13 cellular contexts compared by ENCODE assay signal in the genomic region with DNA sequence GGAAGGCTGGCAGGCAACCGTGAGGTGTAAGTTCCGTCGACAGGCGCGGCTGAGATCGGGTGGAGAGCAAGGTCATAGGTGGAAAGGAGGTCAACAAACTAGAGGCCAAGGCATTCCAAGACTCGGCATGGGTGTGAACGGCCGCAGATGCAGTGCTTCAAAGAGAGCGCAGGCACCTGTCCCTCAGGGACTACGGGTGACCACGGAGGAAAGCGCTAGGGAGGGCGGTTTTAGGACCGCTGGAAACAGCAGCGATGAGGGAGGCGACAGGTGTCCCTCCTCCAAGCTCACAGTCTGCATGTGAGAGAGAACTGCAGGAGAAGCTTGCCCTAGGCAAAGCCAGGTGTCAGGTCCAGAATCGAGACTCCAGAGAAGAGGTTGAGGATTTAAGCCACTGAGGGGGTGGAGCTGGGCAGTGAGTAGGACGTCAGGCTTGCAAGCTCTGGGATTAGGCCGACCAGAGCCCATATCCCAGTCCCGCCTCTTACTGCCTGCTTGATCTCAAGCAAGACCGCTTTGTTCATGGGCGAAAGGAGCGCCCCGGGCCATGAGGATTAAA. TPM values are rescaled to one million over a fixed set of nuclear protein-coding genes. Genes with fewer than 3 reads are reported as not detected.
DNase-seq lines count a peak whose midpoint lies in the region; ATAC-seq, FAIRE-seq and TF ChIP-seq lines count a peak whose summit lies in the region.
"Had no signal": no experiment of that assay in that cellular context is flagged by ENCODE, and none has a peak within 500 bp of the region (broad histone marks: within the 10 kb centered on the region; RNA-seq: fewer than 3 reads in every experiment).

No MANE protein-coding gene starts in this region.

- DNase-seq in Caco-2: no peak
- DNase-seq in HFFc6: no peak
- no peak for DNase-seq in endothelial cell (ENCODE audit: low spot score)
- no peak for DNase-seq in mesothelial cell of epicardium (ENCODE audit: low spot score in 2 of 2, unreplicated experiment in 2 of 2)
- DNase-seq in NCI-H2107 treated with DMSO at 0.1 percent for 48 hours (lab: John Stamatoyannopoulos, UW; ENCODE audit: unreplicated experiment): no peak
- DNase-seq in RCC 7860 (ENCODE audit: low spot score): no peak
- DNase-seq in HuH-7 (ENCODE audit: low spot score): no peak
- DNase-seq: GDM1, HCEC 1CT, substantia nigra had no signal

- H3K36me3 ChIP-seq in Caco-2 (ENCODE audit: control insufficient read depth, insufficient read depth, low read length): no peaks in the 10 kb centered on the region

- ATAC-seq in HG02623 (IDR thresholded peaks at IDR 0.05; ENCODE audit: unreplicated experiment): no peak

- CTCF ChIA-PET in Caco-2 (lab: Charles Lee): interaction anchor here (0.6 to 1.9 kb wide), 3 partner anchors 29 to 63 kb away, joined by 3 to 5 read pairs (median 5); a partner anchor contains a TSS

- FAIRE-seq in RCC 7860 (lab: Jason Lieb, UNC): no peak
- FAIRE-seq: GM18507 had no signal

- peak overlapping the region; percentile 74 for H3K4me3 Mint-ChIP-seq in Caco-2 (ENCODE audit: unreplicated experiment)
- H3K4me3 Mint-ChIP-seq in HFFc6: peak overlapping the region; percentile 63
- H3K4me3 Mint-ChIP-seq in endothelial cell (ENCODE audit: unreplicated experiment): peak overlapping the region; percentile 78
- peak overlapping the region; percentile 43 for H3K4me3 Mint-ChIP-seq in mesothelial cell of epicardium

- H3K9me3 Mint-ChIP-seq in Caco-2 (ENCODE audit: unreplicated experiment): no peaks in the 10 kb centered on the region
- peaks cover 12% of the 10 kb centered on the region; the same call in 1 of the 2 replicates for H3K9me3 Mint-ChIP-seq in HFFc6
- H3K9me3 Mint-ChIP-seq in endothelial cell (ENCODE audit: unreplicated experiment): peaks cover 6% of the 10 kb centered on the region
- no peaks in the 10 kb centered on the region for H3K9me3 Mint-ChIP-seq in mesothelial cell of epicardium

- intact Hi-C loops in Caco-2 (cut with micrococcal nuclease; ENCODE audit: unreplicated experiment): no loop called here

- H3K27me3 Mint-ChIP-seq in Caco-2 (ENCODE audit: insufficient read depth, unreplicated experiment) (peaks cover 14% of the 10 kb centered on the region), HFFc6 (ENCODE audit: insufficient read depth) (peaks cover 56% of the 10 kb centered on the region), endothelial cell (ENCODE audit: unreplicated experiment) (peaks cover 26% of the 10 kb centered on the region), mesothelial cell of epicardium (ENCODE audit: low read depth) (peaks cover 77% of the 10 kb centered on the region)

- H3K27ac Mint-ChIP-seq in Caco-2 (ENCODE audit: unreplicated experiment) (no peak overlapping the region), HFFc6 (no peak overlapping the region; the same call in 1 of the 2 replicates), endothelial cell (ENCODE audit: unreplicated experiment) (no peak overlapping the region), mesothelial cell of epicardium (no peak overlapping the region)

- no peak overlapping the region for H3K4me3 ChIP-seq in Caco-2 (ENCODE audit: low read depth, low read length)
- H3K4me3 ChIP-seq: skin epidermis had no signal

- H3K9me3 ChIP-seq in Caco-2: no peaks in the 10 kb centered on the region

- TF ChIP-seq CTCF in Caco-2 (IDR thresholded peaks at IDR 0.05; ENCODE audit: insufficient read depth in 1 of 2, low read depth in 1 of 2, low read length in 1 of 2, severe bottlenecking in 1 of 2, unreplicated experiment in 1 of 2): no peak
- no peak for TF ChIP-seq CTCF in HFFc6 (IDR thresholded peaks at IDR 0.05)
- TF ChIP-seq CTCF in endothelial cell (IDR thresholded peaks at IDR 0.05; ENCODE audit: unreplicated experiment): no peak
- no peak for TF ChIP-seq CTCF in mesothelial cell of epicardium (IDR thresholded peaks at IDR 0.05; ENCODE audit: unreplicated experiment)

- H3K4me1 ChIP-seq in Caco-2: 0 out of 2 replicates have a peak, but pooled peaks cover 3% of the 10 kb centered on the region

- POLR2A ChIA-PET in Caco-2 (lab: Charles Lee): no interaction called here

- no peaks in the 10 kb centered on the region for H3K36me3 Mint-ChIP-seq in Caco-2 (ENCODE audit: insufficient read depth, unreplicated experiment)
- peaks cover 13% of the 10 kb centered on the region for H3K36me3 Mint-ChIP-seq in HFFc6 (ENCODE audit: low read depth)
- peaks cover 17% of the 10 kb centered on the region for H3K36me3 Mint-ChIP-seq in endothelial cell (ENCODE audit: low read depth, unreplicated experiment)
- no peaks in the 10 kb centered on the region for H3K36me3 Mint-ChIP-seq in mesothelial cell of epicardium

- BruUV-seq in Caco-2 (replicated peaks; lab: Mats Ljungman, UMichigan): no TSS peak

- no peaks in the 10 kb centered on the region for H3K27me3 ChIP-seq in Caco-2 (replicated peaks; ENCODE audit: control insufficient read depth, insufficient read depth, low read length)

- peaks cover 19% of the 10 kb centered on the region for H3K4me1 Mint-ChIP-seq in Caco-2 (ENCODE audit: low read depth, unreplicated experiment)
- H3K4me1 Mint-ChIP-seq in HFFc6 (ENCODE audit: low read depth): peaks cover 40% of the 10 kb centered on the region
- H3K4me1 Mint-ChIP-seq in endothelial cell (ENCODE audit: unreplicated experiment): peaks cover 29% of the 10 kb centered on the region
- peaks cover 14% of the 10 kb centered on the region for H3K4me1 Mint-ChIP-seq in mesothelial cell of epicardium

RNA-seq across cellular contexts. Expression of a gene that starts 1.6 kb away (rescaled TPM):
- total RNA-seq in Caco-2 (2022) (0.44 TPM in 1 of 2 replicates, not detected in the other), endothelial cell (ENCODE audit: unreplicated experiment) (not detected), mesothelial cell of epicardium (0.18 TPM in 1 of 3 replicates, not detected in the others)
- total RNA-seq in HFFc6 (2021; fragmentation: NEBNext Ultra II Directional; extraction: Animal tissue kit (Norgen Biotek cat#: 25700)): not detected

RNA-seq across cellular contexts. Expression of a gene that starts 29.2 kb away (rescaled TPM):
- total RNA-seq in Caco-2 (2022): 14.4 and 15.9 TPM in 2 replicates
- total RNA-seq in HFFc6 (2021; fragmentation: NEBNext Ultra II Directional; extraction: Animal tissue kit (Norgen Biotek cat#: 25700)): 1 to 10 TPM; 5.3 to 8.7 (median 6.8) TPM
- 5.1 TPM for total RNA-seq in endothelial cell (ENCODE audit: unreplicated experiment)
- 9.2 to 11.7 TPM (median 10.4 TPM) in 3 replicates for total RNA-seq in mesothelial cell of epicardium
